In genomic region chr2:75290600-75291140, GRCh38 we compare ENCODE assay signal across 15 cellular contexts.
DNase-seq lines count a peak whose midpoint lies in the region; ATAC-seq, FAIRE-seq and TF ChIP-seq lines count a peak whose summit lies in the region.
"Had no signal": no experiment of that assay in that cellular context is flagged by ENCODE, and none has a peak within 500 bp of the region (broad histone marks: within the 10 kb centered on the region; RNA-seq: fewer than 3 reads in every experiment).

No MANE protein-coding gene starts in this region.

- H3K27me3 ChIP-seq in HepG2 (ENCODE audit: control insufficient read depth in 1 of 2, insufficient read depth in 2 of 2, low read length in 2 of 2) (peaks cover 0 to 14% of the 10 kb centered on the region in 2 experiments; a peak in 1 of 5 replicates), right lobe of liver (no peaks in the 10 kb centered on the region), foreskin keratinocyte (no peaks in the 10 kb centered on the region)
- H3K27me3 ChIP-seq: suprapubic skin had no signal

- no peak overlapping the region for H3K4me2 ChIP-seq in HepG2 (ENCODE audit: low read depth, low read length)

- H2AFZ ChIP-seq in HepG2 (ENCODE audit: low read length) = no peak overlapping the region

- H3K4me3 ChIP-seq in HepG2 (replicated peaks in 1 of 3; ENCODE audit: insufficient read depth in 1 of 3, low read depth in 2 of 3, low read length in 3 of 3) (no peak overlapping the region), right lobe of liver (no peak overlapping the region)
- H3K4me3 ChIP-seq: lung, suprapubic skin had no signal

- TF ChIP-seq EP300 in HepG2 (IDR thresholded peaks at IDR 0.05; ENCODE audit: low read depth in 2 of 2, low read length in 2 of 2) (no peak), HepG2 (CRISPR knock-in tag; IDR thresholded peaks at IDR 0.05; ENCODE audit: borderline replicate concordance) (no peak)

- peak; percentile 80 for ATAC-seq in HepG2
- ATAC-seq in right lobe of liver = no peak
- ATAC-seq in WTC11 = peak; percentile 72
- ATAC-seq in foreskin keratinocyte = peak; percentile 9

- TF ChIP-seq CTCF in HepG2 (CRISPR knock-in tag; IDR thresholded peaks at IDR 0.05) = peak; percentile 51
- no peak for TF ChIP-seq CTCF in right lobe of liver (IDR thresholded peaks at IDR 0.05)
- TF ChIP-seq CTCF in WTC11 (IDR thresholded peaks at IDR 0.05) = no peak
- peak; percentile 53 for TF ChIP-seq CTCF in foreskin keratinocyte (conservative IDR thresholded peaks at IDR 0.05)

- no peaks in the 10 kb centered on the region for H3K36me3 Mint-ChIP-seq in WTC11

- DNase-seq in HepG2 (ENCODE audit: low spot score) (no peak), right lobe of liver (no peak), WTC11 (ENCODE audit: low spot score) (no peak), foreskin keratinocyte (peak in 1 of 2 donors; percentile 4), urothelium cell line (ENCODE audit: low spot score) (no peak), NCI-H1694 treated with DMSO at 0.1 percent for 48 hours (lab: John Stamatoyannopoulos, UW) (no peak), iPS-NIHi11 (ENCODE audit: low spot score) (no peak)
- no peak for DNase-seq in effector CD8-positive, alpha-beta T cell (lab: John Stamatoyannopoulos, UW)
- DNase-seq: AML-193, GOT3, NCI-H2081 treated with DMSO at 0.1 percent for 48 hours had no signal

- CTCF ChIA-PET in HepG2 (lab: Yijun Ruan, JAX; ENCODE audit: low intra/inter-chr PET ratio, low total read pairs) = no interaction called here
- CTCF ChIA-PET in WTC11 (lab: Charles Lee) = no interaction called here

- TF ChIP-seq RAD21 in HepG2 (CRISPR knock-in tag; IDR thresholded peaks at IDR 0.05) = 0 out of 2 replicates have a peak, but pooled peaks have one; percentile 20

- H3K9me3 ChIP-seq in HepG2 (ENCODE audit: low read length) (no peaks in the 10 kb centered on the region), right lobe of liver (no peaks in the 10 kb centered on the region)
- H3K9me3 ChIP-seq: suprapubic skin had no signal

- 0 out of 2 replicates have a peak, but pooled peaks cover 4% of the 10 kb centered on the region for H3K4me1 ChIP-seq in HepG2 (ENCODE audit: insufficient read depth, low read length)
- H3K4me1 ChIP-seq in right lobe of liver = no peaks in the 10 kb centered on the region
- peaks cover 4% of the 10 kb centered on the region for H3K4me1 ChIP-seq in foreskin keratinocyte

- H3K36me3 ChIP-seq in HepG2 (replicated peaks in 1 of 2; ENCODE audit: control insufficient read depth in 1 of 2, insufficient read depth in 2 of 2, low read length in 2 of 2) = no peaks in the 10 kb centered on the region
- H3K36me3 ChIP-seq in right lobe of liver = no peaks in the 10 kb centered on the region
- H3K36me3 ChIP-seq: suprapubic skin had no signal

- no peaks in the 10 kb centered on the region for H3K79me2 ChIP-seq in HepG2 (ENCODE audit: insufficient read depth, low read length)

- H3K27ac ChIP-seq in HepG2 (ENCODE audit: extremely low read length, insufficient read depth, low read length) (no peak overlapping the region), right lobe of liver (no peak overlapping the region), foreskin keratinocyte (no peak overlapping the region)
- H3K27ac ChIP-seq: suprapubic skin had no signal

- H3K9me3 Mint-ChIP-seq in WTC11 = no peaks in the 10 kb centered on the region

- no peak for FAIRE-seq in HepG2 (lab: Jason Lieb, UNC)
- peak; percentile 40 for FAIRE-seq in urothelium cell line (lab: Jason Lieb, UNC)
- FAIRE-seq: frontal cortex had no signal

- no peak overlapping the region for H3K4me3 Mint-ChIP-seq in WTC11
- H3K4me3 Mint-ChIP-seq: central memory CD8-positive, alpha-beta T cell had no signal

- peaks cover 6% of the 10 kb centered on the region for H3K4me1 Mint-ChIP-seq in WTC11
- H3K4me1 Mint-ChIP-seq: central memory CD8-positive, alpha-beta T cell had no signal

- H3K9ac ChIP-seq in HepG2 (ENCODE audit: insufficient read depth, low read depth, low read length) = no peak overlapping the region

- POLR2A ChIA-PET in HepG2 (lab: Yijun Ruan, JAX) = no interaction called here
- POLR2A ChIA-PET in WTC11 (lab: Charles Lee) = interaction anchor here (0.5 kb wide), 1 partner anchor 365 kb away, joined by 3 read pairs; no protein-coding TSS in a partner anchor

- BruUV-seq in HepG2 (replicated peaks; lab: Mats Ljungman, UMichigan) = no TSS peak

- 0% methylated on average over 2 of the region's 2 CpGs for WGBS in HepG2 (ENCODE audit: low lambda C conversion rate)
- 35% methylated on average over 2 of the region's 2 CpGs for WGBS in right lobe of liver (ENCODE audit: insufficient coverage, low coverage, low lambda C conversion rate, missing lambda C conversion rate)

- intact Hi-C loops in HepG2 (cut with micrococcal nuclease; ENCODE audit: unreplicated experiment) = loop anchor here (1.0 to 2.0 kb wide), 3 partner anchors 160 to 237 kb away; no protein-coding TSS in a partner anchor
- intact Hi-C loops in right lobe of liver (cut with DNase I) = no loop called here

- H3K27me3 Mint-ChIP-seq in WTC11 (ENCODE audit: low read depth) = no peaks in the 10 kb centered on the region

- no peak for TF ChIP-seq POLR2A in HepG2 (IDR thresholded peaks at IDR 0.05; ENCODE audit: insufficient read depth in 1 of 2, low read depth in 2 of 2, low read length in 2 of 2)
- TF ChIP-seq POLR2A in right lobe of liver (IDR thresholded peaks at IDR 0.05) = no peak

- in situ Hi-C loops in HepG2 (cut with HindIII; ENCODE audit: extremely low pct_ligation_motif_present, low pct_unique_long_range_greater_than_20kb) = no loop called here

- no peak overlapping the region for H3K27ac Mint-ChIP-seq in WTC11

- H4K20me1 ChIP-seq in HepG2 (ENCODE audit: insufficient read depth, low read length) = no peaks in the 10 kb centered on the region

TF ChIP-seq in HepG2, 621 proteins besides CTCF, POLR2A, EP300 and RAD21 (continues in another document):
- TF ChIP-seq SMC3 (IDR thresholded peaks at IDR 0.05; ENCODE audit: low read length) = peak; percentile 28; the same call in 1 of the 2 replicates
- TF ChIP-seq HNF4G (IDR thresholded peaks at IDR 0.05; ENCODE audit: borderline replicate concordance, low read depth, low read length) = peak; percentile 19; the same call in 1 of the 2 replicates
- no peak for TF ChIP-seq HNF4G (CRISPR knock-in tag; IDR thresholded peaks at IDR 0.05; ENCODE audit: borderline replicate concordance, low read depth)
- TF ChIP-seq STAG1 (CRISPR knock-in tag; IDR thresholded peaks at IDR 0.05) = peak; percentile 55
- no peak for TF ChIP-seq ZNF597 (CRISPR knock-in tag; IDR thresholded peaks at IDR 0.05)

TF ChIP-seq in WTC11, 78 proteins besides CTCF, POLR2A, EP300 and RAD21:
- no peak for TF ChIP-seq ZNF425 (CRISPR knock-in tag; conservative IDR thresholded peaks at IDR 0.05)
- TF ChIP-seq FOXP4 (CRISPR knock-in tag; IDR thresholded peaks at IDR 0.05) = no peak
- peak; percentile 32; the same call in 1 of the 2 replicates for TF ChIP-seq ZNF263 (CRISPR knock-in tag; IDR thresholded peaks at IDR 0.05; ENCODE audit: low read depth)
- no peak for TF ChIP-seq ATF3 (CRISPR knock-in tag; conservative IDR thresholded peaks at IDR 0.05)
- no peak for TF ChIP-seq ERG (CRISPR knock-in tag; IDR thresholded peaks at IDR 0.05)

Comparison
In these comparisons a context has a peak if more than half of its experiments do, and no peak if none do; other contexts are left out.
1. ATAC-seq: peak in HepG2 (single experiment), WTC11 (single experiment) and foreskin keratinocyte (single experiment); none in right lobe of liver (0 of 4).
2. CTCF ChIP-seq: peak in HepG2 (single experiment) and foreskin keratinocyte (single experiment); none in right lobe of liver (0 of 4) and WTC11 (single experiment).
3. Of the 50 proteins assayed by ChIP-seq in both HepG2 and WTC11: peak only in HepG2: CTCF; only in WTC11: none; in both: ZNF263; in neither: 48.